In the genomic region with DNA sequence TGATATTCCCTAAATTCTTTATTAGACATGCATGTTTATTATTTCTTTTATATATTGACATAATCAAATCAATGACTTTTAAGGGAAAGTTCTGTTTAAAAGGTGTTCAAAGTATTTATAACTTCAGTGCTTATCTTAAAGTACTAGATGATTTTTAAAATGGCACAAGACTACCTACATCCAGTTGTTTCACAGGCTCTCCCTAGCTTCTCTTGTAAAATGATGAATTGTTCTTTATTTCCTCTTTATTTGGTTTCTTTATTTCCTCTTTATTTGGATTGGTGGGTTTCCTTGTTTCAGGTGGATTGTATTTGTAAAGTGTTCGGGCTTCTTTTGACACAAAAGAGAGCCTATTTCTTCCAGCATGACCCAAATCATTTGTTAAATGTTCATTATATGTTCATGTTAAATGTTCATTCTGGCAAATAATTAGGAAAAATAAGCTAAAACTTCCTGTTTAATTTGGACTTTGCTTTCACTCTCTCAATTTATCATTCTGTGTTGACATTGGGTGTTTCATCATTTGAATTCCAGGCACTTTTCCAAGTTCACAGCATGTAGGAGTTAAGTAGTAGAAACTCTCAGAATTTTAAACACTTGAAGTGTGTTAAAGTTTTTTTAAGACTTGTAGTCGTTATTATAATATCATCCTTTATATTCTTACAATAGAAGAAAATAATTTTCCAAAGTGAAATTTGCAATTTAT, we compare ENCODE assay signal across 15 cellular contexts. TPM values are rescaled to one million over a fixed set of nuclear protein-coding genes. Genes with fewer than 3 reads are reported as not detected.
DNase-seq lines count a peak whose midpoint lies in the region; ATAC-seq, FAIRE-seq and TF ChIP-seq lines count a peak whose summit lies in the region.
"Had no signal": no experiment of that assay in that cellular context is flagged by ENCODE, and none has a peak within 500 bp of the region (broad histone marks: within the 10 kb centered on the region; RNA-seq: fewer than 3 reads in every experiment).

No MANE protein-coding gene starts in this region.

- H3K27me3 ChIP-seq in mucosa of rectum (ENCODE audit: control insufficient read depth in 2 of 2, insufficient read depth in 2 of 2, low read length in 2 of 2), result no peaks in the 10 kb centered on the region
- H3K27me3 ChIP-seq in foreskin keratinocyte, result no peaks in the 10 kb centered on the region
- H3K27me3 ChIP-seq: SJSA1 had no signal

- H3K4me3 ChIP-seq in mucosa of rectum (ENCODE audit: low read length in 2 of 2), result peak overlapping the region; percentile 22 to 46
- H3K4me3 ChIP-seq: SJSA1 had no signal

- H3K9ac ChIP-seq in mucosa of rectum (ENCODE audit: low read depth in 1 of 2, low read length in 2 of 2), result no peak overlapping the region

- no peak overlapping the region for H3K4me3 Mint-ChIP-seq in T-helper 17 cell

- H3K36me3 ChIP-seq in mucosa of rectum (ENCODE audit: control insufficient read depth in 2 of 2, insufficient read depth in 2 of 2, low read length in 2 of 2), result no peaks in the 10 kb centered on the region
- H3K36me3 ChIP-seq: SJSA1 had no signal

- H3K4me1 Mint-ChIP-seq in T-helper 17 cell, result no peaks in the 10 kb centered on the region

- H3K27ac ChIP-seq in mucosa of rectum (ENCODE audit: low read depth in 2 of 2, low read length in 2 of 2) (peak overlapping the region in 1 of 2 donors; percentile 9), foreskin keratinocyte (no peak overlapping the region)
- H3K27ac ChIP-seq: HL-60, SJSA1 had no signal

- H3K27ac Mint-ChIP-seq in T-helper 17 cell, result no peak overlapping the region

- FAIRE-seq in D721Med (lab: Jason Lieb, UNC), result peak; percentile 38

- H3K9me3 ChIP-seq in mucosa of rectum (ENCODE audit: control insufficient read depth in 2 of 2, low read length in 2 of 2), result no peaks in the 10 kb centered on the region
- no peaks in the 10 kb centered on the region for H3K9me3 ChIP-seq in T-helper 17 cell (ENCODE audit: control insufficient read depth, low read length, poor library complexity, severe bottlenecking)
- H3K9me3 ChIP-seq: SJSA1 had no signal

- no peaks in the 10 kb centered on the region for H3K36me3 Mint-ChIP-seq in T-helper 17 cell (ENCODE audit: low read depth)

- DNase-seq in D721Med (ENCODE audit: insufficient read length, low spot score) (no peak), NCI-H446 treated with DMSO at 0.1 percent for 48 hours (lab: John Stamatoyannopoulos, UW) (peak; percentile 86), dermis microvascular lymphatic vessel endothelial cell (ENCODE audit: low read depth in 2 of 2) (peak; percentile 55 to 57), T1000 (lab: John Stamatoyannopoulos, UW) (no peak), T-helper 17 cell (no peak), foreskin keratinocyte (no peak)
- DNase-seq in activated CD4-positive, alpha-beta T cell treated with anti-CD3 and anti-CD28 coated beads, Interleukin-2, amount 50 U/mL, for 1 hour, result no peak
- DNase-seq: activated CD4-positive, alpha-beta T cell treated with anti-CD3 and anti-CD28 coated beads, Interleukin-2, amount 50 U/mL, for 48 hours; H7; NCI-H187 treated with DMSO at 0.1 percent for 48 hours; retina; stimulated activated CD8-positive, alpha-beta memory T cell treated with anti-CD3 and anti-CD28 coated beads, Interleukin-4, amount 100 ng/mL, for 48 hours had no signal

- ATAC-seq in T-helper 17 cell (no peak), foreskin keratinocyte (no peak)

- no peak for TF ChIP-seq CTCF in D721Med (IDR thresholded peaks at IDR 0.05; ENCODE audit: insufficient read depth, missing control alignments)
- TF ChIP-seq CTCF in foreskin keratinocyte (conservative IDR thresholded peaks at IDR 0.05), result no peak

- H3K4me1 ChIP-seq in mucosa of rectum (ENCODE audit: control insufficient read depth in 2 of 2, insufficient read depth in 2 of 2, low read length in 2 of 2), result no peaks in the 10 kb centered on the region
- no peaks in the 10 kb centered on the region for H3K4me1 ChIP-seq in foreskin keratinocyte
- H3K4me1 ChIP-seq: SJSA1 had no signal

- no peaks in the 10 kb centered on the region for H3K27me3 Mint-ChIP-seq in T-helper 17 cell

RNA-seq across cellular contexts. Expression of a gene that starts 24.6 kb away (rescaled TPM):
- 1.3 and 2.6 TPM in 2 replicates for total RNA-seq in dermis microvascular lymphatic vessel endothelial cell
- total RNA-seq in T-helper 17 cell, result not detected
- not detected in 2 replicates for total RNA-seq in foreskin keratinocyte
- polyA plus RNA-seq in foreskin keratinocyte, result not detected in 2 replicates
- total RNA-seq: H7, SJSA1 had no signal

Comparison
In these comparisons a context has a peak if more than half of its experiments do, and no peak if none do; other contexts are left out.
1. DNase-seq: peak in NCI-H446 treated with DMSO at 0.1 percent for 48 hours (single experiment) and dermis microvascular lymphatic vessel endothelial cell (2 of 2); none in D721Med (single experiment), activated CD4-positive, alpha-beta T cell treated with anti-CD3 and anti-CD28 coated beads, Interleukin-2, amount 50 U/mL, for 1 hour (single experiment), T1000 (single experiment), T-helper 17 cell (0 of 3) and foreskin keratinocyte (0 of 2).